ENCODE assay signal across 25 cellular contexts in genomic region chr21:42066521-42066920, GRCh38. TPM values are rescaled to one million over a fixed set of nuclear protein-coding genes. Genes with fewer than 3 reads are reported as not detected.
DNase-seq lines count a peak whose midpoint lies in the region; ATAC-seq lines count a peak whose summit lies in the region.
"Had no signal": no experiment of that assay in that cellular context is flagged by ENCODE, and none has a peak within 500 bp of the region (broad histone marks: within the 10 kb centered on the region; RNA-seq: fewer than 3 reads in every experiment).

No MANE protein-coding gene starts in this region.

- intact Hi-C loops in CD4-positive, alpha-beta memory T cell (cut with micrococcal nuclease), result no loop called here

- no peaks in the 10 kb centered on the region for H4K20me1 ChIP-seq in BLaER1 treated with 17β-estradiol and CSF1 and Interleukin-3, amounts not matched to agents 10 nM and 100 nM

- no peaks in the 10 kb centered on the region for H3K27me3 Mint-ChIP-seq in CD4-positive, alpha-beta memory T cell

- H3K27ac ChIP-seq in BLaER1 treated with 17β-estradiol and CSF1 and Interleukin-3, amounts not matched to agents 10 nM and 100 nM, result no peak overlapping the region
- H3K27ac ChIP-seq in CD4-positive, alpha-beta memory T cell (ENCODE audit: low read depth, low read length), result no peak overlapping the region
- H3K27ac ChIP-seq in mesenchymal stem cell (ENCODE audit: low read length, poor library complexity, severe bottlenecking), result no peak overlapping the region
- H3K27ac ChIP-seq: lower lobe of right lung, neutrophil, psoas muscle, transverse colon had no signal

- peak overlapping the region in 8 of 11 experiments; percentile 14 to 98 (median 62); a peak in 15 of 22 replicates for H3K4me2 ChIP-seq in BLaER1 treated with 17β-estradiol and CSF1 and Interleukin-3, amounts not matched to agents 10 nM and 100 nM
- H3K4me2 ChIP-seq in mesenchymal stem cell (ENCODE audit: low read length, poor library complexity, severe bottlenecking), result no peak overlapping the region
- H3K4me2 ChIP-seq: GM23338 had no signal

- 84% methylated on average over 4 of the region's 4 CpGs for WGBS in mesenchymal stem cell

- no peaks in the 10 kb centered on the region for H3K79me1 ChIP-seq in mesenchymal stem cell (replicated peaks; ENCODE audit: low read length, poor library complexity, severe bottlenecking)

- peaks cover 19 to 46% (median 41%) of the 10 kb centered on the region in 4 donors for H3K4me1 Mint-ChIP-seq in CD4-positive, alpha-beta memory T cell

- H3K4ac ChIP-seq in mesenchymal stem cell (ENCODE audit: low read depth in 1 of 2, low read length in 2 of 2), result no peak overlapping the region

- H3K9ac ChIP-seq in BLaER1 treated with 17β-estradiol and CSF1 and Interleukin-3, amounts not matched to agents 10 nM and 100 nM, result no peak overlapping the region
- no peak overlapping the region for H3K9ac ChIP-seq in mesenchymal stem cell (ENCODE audit: low read length)

- no peak overlapping the region for H2AK5ac ChIP-seq in mesenchymal stem cell (ENCODE audit: low read length, severe bottlenecking)

- peaks cover 29 to 79% (median 57%) of the 10 kb centered on the region in 10 experiments for H3K4me1 ChIP-seq in BLaER1 treated with 17β-estradiol and CSF1 and Interleukin-3, amounts not matched to agents 10 nM and 100 nM
- peaks cover 31% of the 10 kb centered on the region for H3K4me1 ChIP-seq in CD4-positive, alpha-beta memory T cell (ENCODE audit: insufficient read depth, low read length)
- peaks cover 1% of the 10 kb centered on the region for H3K4me1 ChIP-seq in mesenchymal stem cell (ENCODE audit: control insufficient read depth, insufficient read depth, low read depth, low read length)
- H3K4me1 ChIP-seq: psoas muscle had no signal

- no peak overlapping the region for H3K4me3 ChIP-seq in BLaER1 treated with 17β-estradiol and CSF1 and Interleukin-3, amounts not matched to agents 10 nM and 100 nM
- H3K4me3 ChIP-seq in CD4-positive, alpha-beta memory T cell (ENCODE audit: low read length in 2 of 2), result no peak overlapping the region
- no peak overlapping the region for H3K4me3 ChIP-seq in mesenchymal stem cell (ENCODE audit: insufficient read depth in 1 of 2, low read depth in 1 of 2, low read length in 2 of 2)
- H3K4me3 ChIP-seq: GM23338, lower lobe of right lung, psoas muscle, transverse colon had no signal

- H3K23ac ChIP-seq in mesenchymal stem cell (ENCODE audit: low read length in 2 of 2), result no peak overlapping the region

- peaks cover 0 to 7% (median 0%) of the 10 kb centered on the region in 11 experiments; a peak in 1 of 22 replicates for H3K27me3 ChIP-seq in BLaER1 treated with 17β-estradiol and CSF1 and Interleukin-3, amounts not matched to agents 10 nM and 100 nM
- no peaks in the 10 kb centered on the region for H3K27me3 ChIP-seq in CD4-positive, alpha-beta memory T cell (ENCODE audit: insufficient read depth, low read length)
- H3K27me3 ChIP-seq in mesenchymal stem cell (ENCODE audit: control insufficient read depth in 1 of 2, insufficient read depth in 1 of 2, low read length in 2 of 2), result peaks cover 22 to 82% of the 10 kb centered on the region in 2 experiments
- H3K27me3 ChIP-seq: transverse colon had no signal

- H3K9me3 ChIP-seq in BLaER1 treated with 17β-estradiol and CSF1 and Interleukin-3, amounts not matched to agents 10 nM and 100 nM (replicated peaks in 1 of 11), result no peaks in the 10 kb centered on the region
- no peaks in the 10 kb centered on the region for H3K9me3 ChIP-seq in CD4-positive, alpha-beta memory T cell (ENCODE audit: control insufficient read depth in 1 of 2, low read length in 2 of 2)
- no peaks in the 10 kb centered on the region for H3K9me3 ChIP-seq in mesenchymal stem cell (ENCODE audit: control insufficient read depth, low read length)
- H3K9me3 ChIP-seq: lower lobe of right lung, neutrophil, psoas muscle, transverse colon had no signal

- no peak overlapping the region for H2BK5ac ChIP-seq in mesenchymal stem cell (ENCODE audit: low read depth, low read length, poor library complexity, severe bottlenecking)

- H3K14ac ChIP-seq in mesenchymal stem cell (ENCODE audit: low read length in 2 of 2), result no peak overlapping the region

- peak overlapping the region in 2 of 8 donors; percentile 4 to 6 for H3K4me3 Mint-ChIP-seq in CD4-positive, alpha-beta memory T cell
- H3K4me3 Mint-ChIP-seq: activated T-cell treated with anti-CD3 and anti-CD28 coated beads, Interleukin-2, amount 50 U/mL, for 4 hours; GM23338 had no signal

- POLR2A ChIA-PET in CD4-positive, alpha-beta memory T cell (lab: Charles Lee; ENCODE audit: partially characterized antibody), result no interaction called here

- CTCF ChIA-PET in CD4-positive, alpha-beta memory T cell (lab: Charles Lee; ENCODE audit: partially characterized antibody), result interaction anchor here (4.1 kb wide), 1 partner anchor 42 kb away, joined by 26 read pairs; no protein-coding TSS in a partner anchor

- H4K91ac ChIP-seq in mesenchymal stem cell (ENCODE audit: low read length), result no peak overlapping the region

- H2AFZ ChIP-seq in mesenchymal stem cell (ENCODE audit: low read depth, low read length), result no peak overlapping the region

- H3K27ac Mint-ChIP-seq in CD4-positive, alpha-beta memory T cell, result peak overlapping the region in 5 of 7 donors; percentile 11 to 75 (median 22)
- H3K27ac Mint-ChIP-seq: GM23338 had no signal

- H3K18ac ChIP-seq in mesenchymal stem cell (ENCODE audit: low read depth in 1 of 2, low read length in 2 of 2), result no peak overlapping the region

- DNase-seq in CD4-positive, alpha-beta memory T cell, result no peak
- DNase-seq in NAMALWA (ENCODE audit: low spot score) (peak; percentile 64), left kidney (ENCODE audit: low read depth, low spot score) (peak; percentile 37), mesenchymal stem cell (no peak)
- DNase-seq: activated T-cell treated with anti-CD3 and anti-CD28 coated beads, Interleukin-2, amount 50 U/mL, for 4 hours; amniotic stem cell; effector CD8-positive, alpha-beta T cell; EL; erythroblast; head of caudate nucleus; lower lobe of right lung; NCI-H1436 treated with DMSO at 0.1 percent for 48 hours; NCI-H526 treated with DMSO at 0.1 percent for 48 hours; transverse colon had no signal

- H2BK12ac ChIP-seq in mesenchymal stem cell (ENCODE audit: low read length in 2 of 2), result no peak overlapping the region

- H3K36me3 ChIP-seq in BLaER1 treated with 17β-estradiol and CSF1 and Interleukin-3, amounts not matched to agents 10 nM and 100 nM, result no peaks in the 10 kb centered on the region
- no peaks in the 10 kb centered on the region for H3K36me3 ChIP-seq in CD4-positive, alpha-beta memory T cell (ENCODE audit: insufficient read depth, low read length)
- H3K36me3 ChIP-seq in mesenchymal stem cell (ENCODE audit: control insufficient read depth in 1 of 2, insufficient read depth in 2 of 2, low read depth in 1 of 2, low read length in 2 of 2), result no peaks in the 10 kb centered on the region
- H3K36me3 ChIP-seq: lower lobe of right lung, neutrophil, transverse colon had no signal

- no peak for ATAC-seq in GM21737 (IDR thresholded peaks at IDR 0.05; ENCODE audit: unreplicated experiment)
- no peak for ATAC-seq in GM21367 (IDR thresholded peaks at IDR 0.05; ENCODE audit: unreplicated experiment)
- ATAC-seq: activated T-cell treated with anti-CD3 and anti-CD28 coated beads, Interleukin-2, amount 50 U/mL, for 4 hours; GM23338; lower lobe of right lung; psoas muscle; Right ventricle myocardium inferior had no signal

- no peak overlapping the region for H4K8ac ChIP-seq in mesenchymal stem cell (ENCODE audit: low read length)

- peaks cover 0 to 3% of the 10 kb centered on the region in 2 donors for H3K36me3 Mint-ChIP-seq in CD4-positive, alpha-beta memory T cell

- no peak overlapping the region for H2BK15ac ChIP-seq in mesenchymal stem cell (ENCODE audit: low read depth, poor library complexity, severe bottlenecking)

- no peak overlapping the region for H2BK120ac ChIP-seq in mesenchymal stem cell (ENCODE audit: low read depth, low read length)

- no peaks in the 10 kb centered on the region for H3K9me3 Mint-ChIP-seq in CD4-positive, alpha-beta memory T cell
- H3K9me3 Mint-ChIP-seq: activated T-cell treated with anti-CD3 and anti-CD28 coated beads, Interleukin-2, amount 50 U/mL, for 4 hours; GM23338 had no signal

RNA-seq across cellular contexts. Expression of gene UMODL1, which starts 4.6 kb away (rescaled TPM):
- total RNA-seq in CD4-positive, alpha-beta memory T cell, result 1 to 10 TPM in 1 of 2 experiments, under 1 TPM in 1; 0.58 to 1.1 TPM
- polyA plus RNA-seq in CD4-positive, alpha-beta memory T cell, result under 1 TPM in 1 of 2 donors, not detected in 1; 0.08 TPM
- 0.07 TPM for polyA plus RNA-seq in mesenchymal stem cell (2013, experiment 1 of 2)
- polyA plus RNA-seq in mesenchymal stem cell (2013, experiment 2 of 2), result 0.07 TPM
- total RNA-seq: activated CD8-positive, alpha-beta memory T cell treated with anti-CD3 and anti-CD28 coated beads for 36 hours; activated T-cell treated with anti-CD3 and anti-CD28 coated beads, Interleukin-2, amount 50 U/mL, for 4 hours; fibroblast of villous mesenchyme; GM23338; kidney epithelial cell; MCF 10A; psoas muscle; Right ventricle myocardium inferior had no signal
- polyA plus RNA-seq: GM23338, psoas muscle had no signal

RNA-seq across cellular contexts. Expression of gene ZBTB21, which starts 56.4 kb away (rescaled TPM):
- 10 to 100 TPM; 20.4 to 21.7 TPM for total RNA-seq in CD4-positive, alpha-beta memory T cell
- polyA plus RNA-seq in CD4-positive, alpha-beta memory T cell, result 1 to 10 TPM; 4.3 to 6.7 TPM
- polyA plus RNA-seq in mesenchymal stem cell (2013, experiment 1 of 2), result 9.7 TPM
- polyA plus RNA-seq in mesenchymal stem cell (2013, experiment 2 of 2), result 9.5 TPM

Comparison
In these comparisons a context has a peak if more than half of its experiments do, and no peak if none do; other contexts are left out.
1. DNase-seq: peak in NAMALWA (single experiment) and left kidney (single experiment); none in CD4-positive, alpha-beta memory T cell (0 of 5) and mesenchymal stem cell (single experiment).